In the genomic region with DNA sequence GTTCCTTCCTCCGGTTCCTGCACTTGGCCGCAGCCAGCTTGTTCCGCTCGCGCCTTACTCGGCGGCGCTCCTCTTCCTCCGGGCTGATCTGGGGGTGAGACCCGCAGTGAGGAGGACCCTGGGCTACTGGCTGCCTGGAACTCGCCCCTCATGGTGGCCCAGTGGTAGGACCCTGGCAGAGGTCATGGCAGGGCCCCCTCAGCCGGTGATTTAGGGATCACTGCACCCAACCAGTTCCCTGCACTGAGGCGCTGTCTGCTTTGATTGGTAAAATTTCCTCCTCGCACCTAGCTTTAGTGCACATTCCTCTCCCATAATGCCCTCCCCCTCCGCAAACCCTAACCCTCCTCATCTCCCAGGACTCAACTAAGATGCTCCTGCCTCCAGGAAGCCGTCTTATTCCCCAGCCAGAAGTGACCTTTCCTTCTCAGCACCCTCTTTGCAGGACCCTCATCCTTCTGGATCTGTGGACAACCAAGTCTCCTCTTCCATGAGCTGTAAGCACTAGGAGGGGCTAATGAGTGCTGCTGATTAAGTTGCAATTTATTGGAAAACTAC, we compare ENCODE assay signal across 8 cellular contexts. TPM values are rescaled to one million over a fixed set of nuclear protein-coding genes. Genes with fewer than 3 reads are reported as not detected.
DNase-seq lines count a peak whose midpoint lies in the region; ATAC-seq lines count a peak whose summit lies in the region.

No MANE protein-coding gene starts in this region.

- DNase-seq in activated CD4-positive, alpha-beta T cell treated with anti-CD3 and anti-CD28 coated beads for 48 hours, result peak; percentile 51
- no peak for DNase-seq in activated CD4-positive, alpha-beta T cell treated with anti-CD3 and anti-CD28 coated beads for 1 hour
- peak; percentile 45 to 52 for DNase-seq in activated CD4-positive, alpha-beta T cell treated with anti-CD3 and anti-CD28 coated beads, Interleukin-2, amount 50 U/mL, for 48 hours
- DNase-seq in left ventricle myocardium superior (peak; percentile 64), NCI-H345 (lab: John Stamatoyannopoulos, UW) (no peak), T-helper 9 cell (no peak)

- H3K27ac ChIP-seq in temporal lobe (ENCODE audit: low read depth, low read length), result peak overlapping the region; percentile 84

- intact Hi-C loops in left ventricle myocardium superior (cut with micrococcal nuclease), result no loop called here

- ATAC-seq in left ventricle myocardium superior (no peak), HG03095 (IDR thresholded peaks at IDR 0.05; ENCODE audit: unreplicated experiment) (no peak)

RNA-seq across cellular contexts. Expression of a gene that starts 3.6 kb away (rescaled TPM):
- total RNA-seq in left ventricle myocardium superior (30.0 TPM), temporal lobe (12.0 TPM)

RNA-seq across cellular contexts. Expression of a gene that starts 5.8 kb away (rescaled TPM):
- total RNA-seq in left ventricle myocardium superior (44.9 TPM), temporal lobe (109 TPM)

RNA-seq across cellular contexts. Expression of a gene that starts 6.1 kb away (rescaled TPM):
- 0.32 TPM for total RNA-seq in left ventricle myocardium superior
- not detected for total RNA-seq in temporal lobe

RNA-seq across cellular contexts. Expression of a gene that starts 14.5 kb away (rescaled TPM):
- total RNA-seq in left ventricle myocardium superior (1.1 TPM), temporal lobe (not detected)

RNA-seq across cellular contexts. Expression of a gene that starts 21.5 kb away (rescaled TPM):
- 95.2 TPM for total RNA-seq in left ventricle myocardium superior
- total RNA-seq in temporal lobe, result 8.4 TPM

Comparison
In these comparisons a context has a peak if more than half of its experiments do, and no peak if none do; other contexts are left out.
1. DNase-seq: peak in activated CD4-positive, alpha-beta T cell treated with anti-CD3 and anti-CD28 coated beads for 48 hours (single experiment), activated CD4-positive, alpha-beta T cell treated with anti-CD3 and anti-CD28 coated beads, Interleukin-2, amount 50 U/mL, for 48 hours (2 of 2) and left ventricle myocardium superior (single experiment); none in activated CD4-positive, alpha-beta T cell treated with anti-CD3 and anti-CD28 coated beads for 1 hour (single experiment), NCI-H345 (single experiment) and T-helper 9 cell (single experiment).